In the genomic region with DNA sequence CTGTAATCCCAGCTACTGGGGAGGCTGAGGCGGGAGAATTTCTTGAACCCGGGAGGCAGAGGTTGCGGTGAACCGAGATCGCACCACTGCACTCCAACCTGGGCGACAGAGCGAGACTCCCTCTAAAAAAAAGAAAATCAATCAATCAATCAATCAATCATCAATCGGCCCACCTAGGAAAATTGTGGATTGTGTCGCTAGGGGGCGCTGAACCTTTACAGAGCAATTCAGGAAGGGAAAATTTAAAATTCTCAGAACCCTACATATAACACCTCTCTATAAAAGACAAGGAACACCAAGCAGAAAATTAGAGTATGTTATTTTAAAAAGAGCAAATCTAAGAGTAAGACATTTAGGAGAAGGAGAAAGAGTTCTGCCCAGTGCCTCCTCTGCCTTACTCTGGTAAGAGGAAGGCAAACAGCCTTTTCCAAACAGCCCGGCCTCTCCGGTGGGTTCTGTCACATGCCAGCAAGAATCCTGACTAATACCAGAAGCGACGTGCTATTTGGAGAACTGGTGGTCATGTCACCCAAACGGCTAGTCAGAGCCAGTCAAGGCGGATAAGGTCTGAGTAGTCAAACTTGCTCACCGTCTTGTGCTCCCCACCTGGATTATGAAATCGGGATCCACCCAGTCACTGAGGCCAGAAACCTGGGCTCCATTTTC, we compare ENCODE assay signal across 1 cellular context.
A peak's percentile ranks its signal among the peaks of the same experiment; 100 is the strongest.
TF ChIP-seq lines count a peak whose summit lies in the region.

No MANE protein-coding gene starts in this region.

TF ChIP-seq in HepG2, 621 proteins besides CTCF, POLR2A, EP300 and RAD21:
- TF ChIP-seq, protein P1, sequence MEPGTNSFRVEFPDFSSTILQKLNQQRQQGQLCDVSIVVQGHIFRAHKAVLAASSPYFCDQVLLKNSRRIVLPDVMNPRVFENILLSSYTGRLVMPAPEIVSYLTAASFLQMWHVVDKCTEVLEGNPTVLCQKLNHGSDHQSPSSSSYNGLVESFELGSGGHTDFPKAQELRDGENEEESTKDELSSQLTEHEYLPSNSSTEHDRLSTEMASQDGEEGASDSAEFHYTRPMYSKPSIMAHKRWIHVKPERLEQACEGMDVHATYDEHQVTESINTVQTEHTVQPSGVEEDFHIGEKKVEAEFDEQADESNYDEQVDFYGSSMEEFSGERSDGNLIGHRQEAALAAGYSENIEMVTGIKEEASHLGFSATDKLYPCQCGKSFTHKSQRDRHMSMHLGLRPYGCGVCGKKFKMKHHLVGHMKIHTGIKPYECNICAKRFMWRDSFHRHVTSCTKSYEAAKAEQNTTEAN (CRISPR knock-in tag; conservative IDR thresholded peaks at IDR 0.05) = no peak
- TF ChIP-seq ZNF737 (CRISPR knock-in tag; IDR thresholded peaks at IDR 0.05; ENCODE audit: borderline replicate concordance) (no peak), KDM3A (CRISPR knock-in tag; IDR thresholded peaks at IDR 0.05; ENCODE audit: low read depth) (no peak), ONECUT2 (CRISPR knock-in tag; IDR thresholded peaks at IDR 0.05) (peak; percentile 69), ZSCAN21 (CRISPR knock-in tag; IDR thresholded peaks at IDR 0.05; ENCODE audit: borderline replicate concordance) (no peak), ZNF180 (CRISPR knock-in tag; IDR thresholded peaks at IDR 0.05; ENCODE audit: borderline replicate concordance, low read depth) (no peak), STAG1 (CRISPR knock-in tag; IDR thresholded peaks at IDR 0.05) (peak; percentile 34; the same call in 1 of the 2 replicates), ZNF136 (CRISPR knock-in tag; IDR thresholded peaks at IDR 0.05; ENCODE audit: low read depth) (no peak), NFRKB (IDR thresholded peaks at IDR 0.05) (no peak), ZSCAN20 (CRISPR knock-in tag; IDR thresholded peaks at IDR 0.05; ENCODE audit: borderline replicate concordance) (no peak), MATR3 (CRISPR knock-in tag; IDR thresholded peaks at IDR 0.05) (no peak), KAT2B (IDR thresholded peaks at IDR 0.05; ENCODE audit: borderline replicate concordance, low read depth, low read length) (peak; percentile 84), PHB2 (IDR thresholded peaks at IDR 0.05; ENCODE audit: partially characterized antibody) (no peak), FOXC1 (CRISPR knock-in tag; IDR thresholded peaks at IDR 0.05; ENCODE audit: borderline replicate concordance) (no peak), CBX5 (CRISPR knock-in tag; IDR thresholded peaks at IDR 0.05; ENCODE audit: borderline replicate concordance) (no peak), TEAD3 (CRISPR knock-in tag; optimal IDR thresholded peaks at IDR 0.05; ENCODE audit: borderline replicate concordance) (no peak)
- TF ChIP-seq, protein P2, sequence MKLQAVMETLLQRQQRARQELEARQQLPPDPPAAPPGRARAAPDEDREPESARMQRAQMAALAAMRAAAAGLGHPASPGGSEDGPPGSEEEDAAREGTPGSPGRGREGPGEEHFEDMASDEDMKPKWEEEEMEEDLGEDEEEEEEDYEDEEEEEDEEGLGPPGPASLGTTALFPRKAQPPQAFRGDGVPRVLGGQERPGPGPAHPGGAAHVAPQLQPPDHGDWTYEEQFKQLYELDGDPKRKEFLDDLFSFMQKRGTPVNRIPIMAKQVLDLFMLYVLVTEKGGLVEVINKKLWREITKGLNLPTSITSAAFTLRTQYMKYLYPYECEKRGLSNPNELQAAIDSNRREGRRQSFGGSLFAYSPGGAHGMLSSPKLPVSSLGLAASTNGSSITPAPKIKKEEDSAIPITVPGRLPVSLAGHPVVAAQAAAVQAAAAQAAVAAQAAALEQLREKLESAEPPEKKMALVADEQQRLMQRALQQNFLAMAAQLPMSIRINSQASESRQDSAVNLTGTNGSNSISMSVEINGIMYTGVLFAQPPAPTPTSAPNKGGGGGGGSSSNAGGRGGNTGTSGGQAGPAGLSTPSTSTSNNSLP (IDR thresholded peaks at IDR 0.05; ENCODE audit: low read depth, low read length) = peak; percentile 48; the same call in 1 of the 2 replicates
- TF ChIP-seq, protein P3, sequence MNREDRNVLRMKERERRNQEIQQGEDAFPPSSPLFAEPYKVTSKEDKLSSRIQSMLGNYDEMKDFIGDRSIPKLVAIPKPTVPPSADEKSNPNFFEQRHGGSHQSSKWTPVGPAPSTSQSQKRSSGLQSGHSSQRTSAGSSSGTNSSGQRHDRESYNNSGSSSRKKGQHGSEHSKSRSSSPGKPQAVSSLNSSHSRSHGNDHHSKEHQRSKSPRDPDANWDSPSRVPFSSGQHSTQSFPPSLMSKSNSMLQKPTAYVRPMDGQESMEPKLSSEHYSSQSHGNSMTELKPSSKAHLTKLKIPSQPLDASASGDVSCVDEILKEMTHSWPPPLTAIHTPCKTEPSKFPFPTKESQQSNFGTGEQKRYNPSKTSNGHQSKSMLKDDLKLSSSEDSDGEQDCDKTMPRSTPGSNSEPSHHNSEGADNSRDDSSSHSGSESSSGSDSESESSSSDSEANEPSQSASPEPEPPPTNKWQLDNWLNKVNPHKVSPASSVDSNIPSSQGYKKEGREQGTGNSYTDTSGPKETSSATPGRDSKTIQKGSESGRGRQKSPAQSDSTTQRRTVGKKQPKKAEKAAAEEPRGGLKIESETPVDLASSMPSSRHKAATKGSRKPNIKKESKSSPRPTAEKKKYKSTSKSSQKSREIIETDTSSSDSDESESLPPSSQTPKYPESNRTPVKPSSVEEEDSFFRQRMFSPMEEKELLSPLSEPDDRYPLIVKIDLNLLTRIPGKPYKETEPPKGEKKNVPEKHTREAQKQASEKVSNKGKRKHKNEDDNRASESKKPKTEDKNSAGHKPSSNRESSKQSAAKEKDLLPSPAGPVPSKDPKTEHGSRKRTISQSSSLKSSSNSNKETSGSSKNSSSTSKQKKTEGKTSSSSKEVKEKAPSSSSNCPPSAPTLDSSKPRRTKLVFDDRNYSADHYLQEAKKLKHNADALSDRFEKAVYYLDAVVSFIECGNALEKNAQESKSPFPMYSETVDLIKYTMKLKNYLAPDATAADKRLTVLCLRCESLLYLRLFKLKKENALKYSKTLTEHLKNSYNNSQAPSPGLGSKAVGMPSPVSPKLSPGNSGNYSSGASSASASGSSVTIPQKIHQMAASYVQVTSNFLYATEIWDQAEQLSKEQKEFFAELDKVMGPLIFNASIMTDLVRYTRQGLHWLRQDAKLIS (CRISPR knock-in tag; IDR thresholded peaks at IDR 0.05) = no peak
- TF ChIP-seq, protein P4, sequence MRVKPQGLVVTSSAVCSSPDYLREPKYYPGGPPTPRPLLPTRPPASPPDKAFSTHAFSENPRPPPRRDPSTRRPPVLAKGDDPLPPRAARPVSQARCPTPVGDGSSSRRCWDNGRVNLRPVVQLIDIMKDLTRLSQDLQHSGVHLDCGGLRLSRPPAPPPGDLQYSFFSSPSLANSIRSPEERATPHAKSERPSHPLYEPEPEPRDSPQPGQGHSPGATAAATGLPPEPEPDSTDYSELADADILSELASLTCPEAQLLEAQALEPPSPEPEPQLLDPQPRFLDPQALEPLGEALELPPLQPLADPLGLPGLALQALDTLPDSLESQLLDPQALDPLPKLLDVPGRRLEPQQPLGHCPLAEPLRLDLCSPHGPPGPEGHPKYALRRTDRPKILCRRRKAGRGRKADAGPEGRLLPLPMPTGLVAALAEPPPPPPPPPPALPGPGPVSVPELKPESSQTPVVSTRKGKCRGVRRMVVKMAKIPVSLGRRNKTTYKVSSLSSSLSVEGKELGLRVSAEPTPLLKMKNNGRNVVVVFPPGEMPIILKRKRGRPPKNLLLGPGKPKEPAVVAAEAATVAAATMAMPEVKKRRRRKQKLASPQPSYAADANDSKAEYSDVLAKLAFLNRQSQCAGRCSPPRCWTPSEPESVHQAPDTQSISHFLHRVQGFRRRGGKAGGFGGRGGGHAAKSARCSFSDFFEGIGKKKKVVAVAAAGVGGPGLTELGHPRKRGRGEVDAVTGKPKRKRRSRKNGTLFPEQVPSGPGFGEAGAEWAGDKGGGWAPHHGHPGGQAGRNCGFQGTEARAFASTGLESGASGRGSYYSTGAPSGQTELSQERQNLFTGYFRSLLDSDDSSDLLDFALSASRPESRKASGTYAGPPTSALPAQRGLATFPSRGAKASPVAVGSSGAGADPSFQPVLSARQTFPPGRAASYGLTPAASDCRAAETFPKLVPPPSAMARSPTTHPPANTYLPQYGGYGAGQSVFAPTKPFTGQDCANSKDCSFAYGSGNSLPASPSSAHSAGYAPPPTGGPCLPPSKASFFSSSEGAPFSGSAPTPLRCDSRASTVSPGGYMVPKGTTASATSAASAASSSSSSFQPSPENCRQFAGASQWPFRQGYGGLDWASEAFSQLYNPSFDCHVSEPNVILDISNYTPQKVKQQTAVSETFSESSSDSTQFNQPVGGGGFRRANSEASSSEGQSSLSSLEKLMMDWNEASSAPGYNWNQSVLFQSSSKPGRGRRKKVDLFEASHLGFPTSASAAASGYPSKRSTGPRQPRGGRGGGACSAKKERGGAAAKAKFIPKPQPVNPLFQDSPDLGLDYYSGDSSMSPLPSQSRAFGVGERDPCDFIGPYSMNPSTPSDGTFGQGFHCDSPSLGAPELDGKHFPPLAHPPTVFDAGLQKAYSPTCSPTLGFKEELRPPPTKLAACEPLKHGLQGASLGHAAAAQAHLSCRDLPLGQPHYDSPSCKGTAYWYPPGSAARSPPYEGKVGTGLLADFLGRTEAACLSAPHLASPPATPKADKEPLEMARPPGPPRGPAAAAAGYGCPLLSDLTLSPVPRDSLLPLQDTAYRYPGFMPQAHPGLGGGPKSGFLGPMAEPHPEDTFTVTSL (CRISPR knock-in tag; IDR thresholded peaks at IDR 0.05; ENCODE audit: borderline replicate concordance) = no peak
- TF ChIP-seq, protein P5, sequence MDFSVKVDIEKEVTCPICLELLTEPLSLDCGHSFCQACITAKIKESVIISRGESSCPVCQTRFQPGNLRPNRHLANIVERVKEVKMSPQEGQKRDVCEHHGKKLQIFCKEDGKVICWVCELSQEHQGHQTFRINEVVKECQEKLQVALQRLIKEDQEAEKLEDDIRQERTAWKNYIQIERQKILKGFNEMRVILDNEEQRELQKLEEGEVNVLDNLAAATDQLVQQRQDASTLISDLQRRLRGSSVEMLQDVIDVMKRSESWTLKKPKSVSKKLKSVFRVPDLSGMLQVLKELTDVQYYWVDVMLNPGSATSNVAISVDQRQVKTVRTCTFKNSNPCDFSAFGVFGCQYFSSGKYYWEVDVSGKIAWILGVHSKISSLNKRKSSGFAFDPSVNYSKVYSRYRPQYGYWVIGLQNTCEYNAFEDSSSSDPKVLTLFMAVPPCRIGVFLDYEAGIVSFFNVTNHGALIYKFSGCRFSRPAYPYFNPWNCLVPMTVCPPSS (IDR thresholded peaks at IDR 0.05) = no peak
- TF ChIP-seq, protein P6, sequence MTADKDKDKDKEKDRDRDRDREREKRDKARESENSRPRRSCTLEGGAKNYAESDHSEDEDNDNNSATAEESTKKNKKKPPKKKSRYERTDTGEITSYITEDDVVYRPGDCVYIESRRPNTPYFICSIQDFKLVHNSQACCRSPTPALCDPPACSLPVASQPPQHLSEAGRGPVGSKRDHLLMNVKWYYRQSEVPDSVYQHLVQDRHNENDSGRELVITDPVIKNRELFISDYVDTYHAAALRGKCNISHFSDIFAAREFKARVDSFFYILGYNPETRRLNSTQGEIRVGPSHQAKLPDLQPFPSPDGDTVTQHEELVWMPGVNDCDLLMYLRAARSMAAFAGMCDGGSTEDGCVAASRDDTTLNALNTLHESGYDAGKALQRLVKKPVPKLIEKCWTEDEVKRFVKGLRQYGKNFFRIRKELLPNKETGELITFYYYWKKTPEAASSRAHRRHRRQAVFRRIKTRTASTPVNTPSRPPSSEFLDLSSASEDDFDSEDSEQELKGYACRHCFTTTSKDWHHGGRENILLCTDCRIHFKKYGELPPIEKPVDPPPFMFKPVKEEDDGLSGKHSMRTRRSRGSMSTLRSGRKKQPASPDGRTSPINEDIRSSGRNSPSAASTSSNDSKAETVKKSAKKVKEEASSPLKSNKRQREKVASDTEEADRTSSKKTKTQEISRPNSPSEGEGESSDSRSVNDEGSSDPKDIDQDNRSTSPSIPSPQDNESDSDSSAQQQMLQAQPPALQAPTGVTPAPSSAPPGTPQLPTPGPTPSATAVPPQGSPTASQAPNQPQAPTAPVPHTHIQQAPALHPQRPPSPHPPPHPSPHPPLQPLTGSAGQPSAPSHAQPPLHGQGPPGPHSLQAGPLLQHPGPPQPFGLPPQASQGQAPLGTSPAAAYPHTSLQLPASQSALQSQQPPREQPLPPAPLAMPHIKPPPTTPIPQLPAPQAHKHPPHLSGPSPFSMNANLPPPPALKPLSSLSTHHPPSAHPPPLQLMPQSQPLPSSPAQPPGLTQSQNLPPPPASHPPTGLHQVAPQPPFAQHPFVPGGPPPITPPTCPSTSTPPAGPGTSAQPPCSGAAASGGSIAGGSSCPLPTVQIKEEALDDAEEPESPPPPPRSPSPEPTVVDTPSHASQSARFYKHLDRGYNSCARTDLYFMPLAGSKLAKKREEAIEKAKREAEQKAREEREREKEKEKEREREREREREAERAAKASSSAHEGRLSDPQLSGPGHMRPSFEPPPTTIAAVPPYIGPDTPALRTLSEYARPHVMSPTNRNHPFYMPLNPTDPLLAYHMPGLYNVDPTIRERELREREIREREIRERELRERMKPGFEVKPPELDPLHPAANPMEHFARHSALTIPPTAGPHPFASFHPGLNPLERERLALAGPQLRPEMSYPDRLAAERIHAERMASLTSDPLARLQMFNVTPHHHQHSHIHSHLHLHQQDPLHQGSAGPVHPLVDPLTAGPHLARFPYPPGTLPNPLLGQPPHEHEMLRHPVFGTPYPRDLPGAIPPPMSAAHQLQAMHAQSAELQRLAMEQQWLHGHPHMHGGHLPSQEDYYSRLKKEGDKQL (CRISPR knock-in tag; IDR thresholded peaks at IDR 0.05; ENCODE audit: low read depth) = no peak
- TF ChIP-seq, protein P7, sequence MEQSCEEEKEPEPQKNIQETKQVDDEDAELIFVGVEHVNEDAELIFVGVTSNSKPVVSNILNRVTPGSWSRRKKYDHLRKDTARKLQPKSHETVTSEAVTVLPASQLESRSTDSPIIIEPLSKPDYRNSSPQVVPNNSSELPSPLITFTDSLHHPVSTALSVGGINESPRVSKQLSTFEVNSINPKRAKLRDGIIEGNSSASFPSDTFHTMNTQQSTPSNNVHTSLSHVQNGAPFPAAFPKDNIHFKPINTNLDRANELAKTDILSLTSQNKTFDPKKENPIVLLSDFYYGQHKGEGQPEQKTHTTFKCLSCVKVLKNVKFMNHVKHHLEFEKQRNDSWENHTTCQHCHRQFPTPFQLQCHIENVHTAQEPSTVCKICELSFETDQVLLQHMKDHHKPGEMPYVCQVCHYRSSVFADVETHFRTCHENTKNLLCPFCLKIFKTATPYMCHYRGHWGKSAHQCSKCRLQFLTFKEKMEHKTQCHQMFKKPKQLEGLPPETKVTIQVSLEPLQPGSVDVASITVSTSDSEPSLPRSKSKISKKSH (CRISPR knock-in tag; IDR thresholded peaks at IDR 0.05; ENCODE audit: borderline replicate concordance) = no peak
